21 cellular contexts compared by ENCODE assay signal in the genomic region with DNA sequence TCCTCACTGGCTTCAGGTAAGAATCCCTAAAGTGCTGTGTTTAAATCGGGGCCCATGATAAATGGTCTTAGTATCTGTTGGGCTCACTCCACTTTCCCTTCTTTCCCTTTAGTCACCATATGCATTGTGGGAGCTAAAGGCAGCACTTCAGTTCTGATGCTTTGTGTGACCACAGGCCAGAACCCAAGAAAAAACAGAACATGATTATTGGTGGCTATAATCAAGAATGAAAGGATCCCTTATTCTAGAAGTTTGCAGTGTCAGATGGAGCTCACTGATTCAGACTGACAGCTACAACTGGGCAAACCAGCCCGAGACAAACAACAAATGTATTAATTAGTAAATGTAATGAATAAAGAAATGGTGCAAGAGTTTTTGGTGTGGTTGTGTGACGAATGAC.
DNase-seq lines count a peak whose midpoint lies in the region; ATAC-seq and TF ChIP-seq lines count a peak whose summit lies in the region.
"Had no signal": no experiment of that assay in that cellular context is flagged by ENCODE, and none has a peak within 500 bp of the region (broad histone marks: within the 10 kb centered on the region; RNA-seq: fewer than 3 reads in every experiment).

No MANE protein-coding gene starts in this region.

- H3F3A ChIP-seq in DOHH2 (ENCODE audit: control insufficient read depth, insufficient read depth), result no peaks in the 10 kb centered on the region; the same call in 1 of the 2 replicates

- no peaks in the 10 kb centered on the region for H3K79me2 ChIP-seq in DOHH2 (ENCODE audit: control insufficient read depth, low read length)

- no peaks in the 10 kb centered on the region for H3K36me3 ChIP-seq in DOHH2 (ENCODE audit: control insufficient read depth, low read length)
- no peaks in the 10 kb centered on the region for H3K36me3 ChIP-seq in HAP-1 (replicated peaks)

- H3K4me3 ChIP-seq in DOHH2 (ENCODE audit: low read length) (peak overlapping the region; percentile 15; the same call in 1 of the 2 replicates), HAP-1 (no peak overlapping the region)
- H3K4me3 ChIP-seq: A549, GM12878, GM23338 had no signal

- H4K20me1 ChIP-seq in DOHH2 (ENCODE audit: control insufficient read depth, insufficient read depth, low read depth, low read length), result no peaks in the 10 kb centered on the region

- no peak for ATAC-seq in GM18517 (IDR thresholded peaks at IDR 0.05; ENCODE audit: unreplicated experiment)
- ATAC-seq: A549, GM12878, GM23338 had no signal

- H3K9me3 ChIP-seq in DOHH2 (ENCODE audit: control insufficient read depth, insufficient read depth, low read length) (no peaks in the 10 kb centered on the region), HAP-1 (no peaks in the 10 kb centered on the region)
- H3K9me3 ChIP-seq: A549 had no signal

- TF ChIP-seq CTCF in DOHH2 (IDR thresholded peaks at IDR 0.05; ENCODE audit: low read depth, low read length, poor library complexity, severe bottlenecking), result no peak

- H3K27me3 ChIP-seq in DOHH2 (ENCODE audit: control insufficient read depth, low read length) (no peaks in the 10 kb centered on the region), HAP-1 (ENCODE audit: low read depth) (no peaks in the 10 kb centered on the region)

- peak; percentile 64 for DNase-seq in globus pallidus (ENCODE audit: low spot score)
- peak; percentile 79 for DNase-seq in pons (ENCODE audit: low spot score)
- peak; percentile 69 for DNase-seq in superior temporal gyrus (ENCODE audit: extremely low spot score)
- no peak for DNase-seq in ecto neural progenitor cell (ENCODE audit: low spot score)
- no peak for DNase-seq in HAP-1 (ENCODE audit: low spot score in 2 of 2)
- DNase-seq: 8988T; ACHN; AML-193; C1 segment of cervical spinal cord; Calu3; CD4-positive, alpha-beta memory T cell; COR-L47; DMS53; DMS79 treated with DMSO at 0.1 percent for 48 hours; H9; HFFc6 had no signal

- peak overlapping the region; percentile 15; the same call in 1 of the 2 replicates for H3K27ac ChIP-seq in DOHH2 (ENCODE audit: low read depth, low read length)
- H3K27ac ChIP-seq: A549 had no signal

- in situ Hi-C loops in HAP-1 (cut with MboI; ENCODE audit: low sequenced_read_pairs), result no loop called here

- H3K4me2 ChIP-seq in DOHH2 (ENCODE audit: low read length), result peak overlapping the region; percentile 48
- H3K4me2 ChIP-seq: A549, GM23338 had no signal

- no peaks in the 10 kb centered on the region for H3K9me2 ChIP-seq in DOHH2 (replicated peaks; ENCODE audit: control insufficient read depth, low read length)

- H3K4me1 ChIP-seq in DOHH2 (ENCODE audit: control insufficient read depth, low read length) (peaks cover 45% of the 10 kb centered on the region), HAP-1 (no peaks in the 10 kb centered on the region)
- H3K4me1 ChIP-seq: A549 had no signal

Comparison
In these comparisons a context has a peak if more than half of its experiments do, and no peak if none do; other contexts are left out.
1. DNase-seq: peak in globus pallidus (single experiment), pons (single experiment) and superior temporal gyrus (single experiment); none in ecto neural progenitor cell (single experiment) and HAP-1 (0 of 2).